10 cellular contexts compared by ENCODE assay signal in the genomic region with DNA sequence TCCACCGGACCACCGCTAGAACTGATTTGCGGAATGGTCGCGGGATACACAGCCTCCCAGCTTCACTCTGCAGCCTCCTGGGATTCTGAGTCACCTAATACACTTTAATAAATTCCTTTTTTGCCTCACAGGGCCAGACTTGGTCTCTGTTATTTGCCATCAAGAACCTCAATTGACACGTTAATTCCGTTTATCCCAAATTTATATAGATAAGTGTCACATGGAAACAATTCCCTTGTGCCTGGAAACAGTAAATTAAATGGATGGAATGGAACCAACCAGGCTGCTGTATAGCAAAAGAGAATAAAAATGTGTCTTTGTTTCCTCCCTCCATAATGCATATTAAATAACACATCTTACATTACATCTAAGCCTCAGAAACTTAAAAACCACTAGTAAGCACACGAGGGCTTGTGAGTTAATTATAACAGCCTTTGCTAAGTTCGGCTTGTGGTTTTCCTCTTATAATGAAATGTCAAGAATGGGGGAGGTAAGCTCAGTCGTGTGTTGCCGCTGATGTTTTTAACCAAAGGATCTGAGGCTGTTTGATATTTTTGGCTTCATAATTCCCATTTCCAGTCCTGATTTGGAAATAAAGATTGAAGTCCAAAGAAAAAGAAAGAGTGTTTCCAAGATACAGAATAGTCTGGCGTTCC. TPM values are rescaled to one million over a fixed set of nuclear protein-coding genes. Genes with fewer than 3 reads are reported as not detected.
DNase-seq lines count a peak whose midpoint lies in the region; ATAC-seq lines count a peak whose summit lies in the region.
"Had no signal": no experiment of that assay in that cellular context is flagged by ENCODE, and none has a peak within 500 bp of the region (broad histone marks: within the 10 kb centered on the region; RNA-seq: fewer than 3 reads in every experiment).

No MANE protein-coding gene starts in this region.

- no peaks in the 10 kb centered on the region for H3K9me3 Mint-ChIP-seq in activated naive CD8-positive, alpha-beta T cell (ENCODE audit: low read depth)

- H3K4me2 ChIP-seq in BLaER1: peak overlapping the region; percentile 97

- H3K27me3 Mint-ChIP-seq in activated naive CD8-positive, alpha-beta T cell: peaks cover 16% of the 10 kb centered on the region

- peak overlapping the region; percentile 49 for H3K4me3 ChIP-seq in BLaER1
- no peak overlapping the region for H3K4me3 ChIP-seq in H7 (ENCODE audit: insufficient read depth, low read depth, low read length)
- H3K4me3 ChIP-seq: heart right ventricle had no signal

- H3K36me3 Mint-ChIP-seq in activated naive CD8-positive, alpha-beta T cell: peaks cover 2% of the 10 kb centered on the region

- peaks cover 38% of the 10 kb centered on the region for H3K4me1 Mint-ChIP-seq in activated naive CD8-positive, alpha-beta T cell (ENCODE audit: low read depth)

- peak; percentile 52 for ATAC-seq in GM19463 (IDR thresholded peaks at IDR 0.05; ENCODE audit: unreplicated experiment)
- ATAC-seq in HG03460 (IDR thresholded peaks at IDR 0.05; ENCODE audit: unreplicated experiment): peak; percentile 46
- ATAC-seq: heart right ventricle had no signal

- H3K9me3 ChIP-seq in BLaER1: peaks cover 19% of the 10 kb centered on the region
- H3K9me3 ChIP-seq: heart right ventricle, neutrophil had no signal

- no peaks in the 10 kb centered on the region for H3K27me3 ChIP-seq in BLaER1
- H3K27me3 ChIP-seq in H7 (ENCODE audit: control insufficient read depth, insufficient read depth, low read length): peaks cover 9% of the 10 kb centered on the region

- peaks cover 10% of the 10 kb centered on the region; the same call in 1 of the 2 replicates for H3K36me3 ChIP-seq in BLaER1
- H3K36me3 ChIP-seq in H7 (replicated peaks; ENCODE audit: control insufficient read depth, insufficient read depth, low read length): no peaks in the 10 kb centered on the region
- H3K36me3 ChIP-seq: heart right ventricle, neutrophil had no signal

- H3K9ac ChIP-seq in BLaER1: peak overlapping the region; percentile 36

- H3K4me3 Mint-ChIP-seq in activated naive CD8-positive, alpha-beta T cell: peak overlapping the region; percentile 2

- H3K27ac ChIP-seq in BLaER1: peak overlapping the region; percentile 78
- H3K27ac ChIP-seq: heart right ventricle, neutrophil had no signal

- H4K20me1 ChIP-seq in BLaER1: no peaks in the 10 kb centered on the region

- peaks cover 65% of the 10 kb centered on the region for H3K4me1 ChIP-seq in BLaER1

- H3K27ac Mint-ChIP-seq in activated naive CD8-positive, alpha-beta T cell: no peak overlapping the region

- DNase-seq in activated naive CD4-positive, alpha-beta T cell (lab: John Stamatoyannopoulos, UW): no peak
- DNase-seq in H7 (no peak), NCI-H2227 treated with DMSO at 0.1 percent for 48 hours (lab: John Stamatoyannopoulos, UW) (no peak)
- no peak for DNase-seq in central memory CD4-positive, alpha-beta T cell
- DNase-seq: heart right ventricle had no signal

RNA-seq across cellular contexts. Expression of gene ADRB1, which starts 52.1 kb away (rescaled TPM):
- total RNA-seq in H7 (2014; rRNA removed; shearing (Covaris generic)): 0.24 TPM in 1 of 2 replicates, not detected in the other
